ENCODE assay signal across 8 cellular contexts in genomic region chr19:530133-531008, GRCh38. TPM values are rescaled to one million over a fixed set of nuclear protein-coding genes. Genes with fewer than 3 reads are reported as not detected.
DNase-seq lines count a peak whose midpoint lies in the region; ATAC-seq, FAIRE-seq and TF ChIP-seq lines count a peak whose summit lies in the region.

No MANE protein-coding gene starts in this region.

- TF ChIP-seq CTCF in A549 (IDR thresholded peaks at IDR 0.05) (no peak), IMR-90 (conservative IDR thresholded peaks at IDR 0.05; ENCODE audit: low read depth, low read length) (no peak)

- peaks cover 4% of the 10 kb centered on the region; the same call in 1 of the 2 replicates for H3K9me1 ChIP-seq in IMR-90 (ENCODE audit: insufficient read depth, low read length)

- H3K9ac ChIP-seq in IMR-90 (ENCODE audit: low read depth, low read length) (peak overlapping the region; percentile 85), mucosa of rectum (ENCODE audit: low read depth in 1 of 2, low read length in 2 of 2) (peak overlapping the region; percentile 52 to 90)

- peaks cover 29% of the 10 kb centered on the region for H4K20me1 ChIP-seq in IMR-90 (ENCODE audit: insufficient read depth, low read length)

- H3K27me3 ChIP-seq in IMR-90 (ENCODE audit: control insufficient read depth, insufficient read depth, low read length) = peaks cover 6% of the 10 kb centered on the region
- H3K27me3 ChIP-seq in mucosa of rectum (ENCODE audit: control insufficient read depth in 2 of 2, insufficient read depth in 2 of 2, low read length in 2 of 2) = peaks cover 0 to under 1% of the 10 kb centered on the region in 2 donors

- intact Hi-C loops in IMR-90 (cut with micrococcal nuclease) = no loop called here

- H3K14ac ChIP-seq in IMR-90 (replicated peaks; ENCODE audit: low read depth, low read length) = peak overlapping the region; percentile 94; the same call in 1 of the 2 replicates

- H3K36me3 ChIP-seq in IMR-90 (ENCODE audit: control insufficient read depth, insufficient read depth, low read length) (peaks cover 1% of the 10 kb centered on the region; the same call in 1 of the 2 replicates), mucosa of rectum (ENCODE audit: control insufficient read depth in 2 of 2, insufficient read depth in 2 of 2, low read length in 2 of 2) (no peaks in the 10 kb centered on the region)

- H2BK15ac ChIP-seq in IMR-90 (ENCODE audit: low read depth, low read length) = no peak overlapping the region

- peak overlapping the region; percentile 98 to 100 for H3K27ac ChIP-seq in A549
- peak overlapping the region; percentile 93; the same call in 1 of the 2 replicates for H3K27ac ChIP-seq in IMR-90 (ENCODE audit: insufficient read depth, low read length)
- peak overlapping the region; percentile 92 to 94 for H3K27ac ChIP-seq in mucosa of rectum (ENCODE audit: low read depth in 2 of 2, low read length in 2 of 2)

- peak overlapping the region; percentile 50 for H2BK5ac ChIP-seq in IMR-90 (ENCODE audit: low read depth, low read length, poor library complexity, severe bottlenecking)

- in situ Hi-C loops in IMR-90 (cut with MboI; ENCODE audit: low sequenced_read_pairs) = no loop called here

- ATAC-seq in A549 = no peak
- no peak for ATAC-seq in IMR-90 (ENCODE audit: low read depth)

- H3K56ac ChIP-seq in IMR-90 (ENCODE audit: extremely low read depth, insufficient read depth, low read length) = no peak overlapping the region; the same call in 1 of the 2 replicates

- no TSS peak for BruUV-seq in IMR-90 (replicated peaks; lab: Mats Ljungman, UMichigan)

- H3K4me1 ChIP-seq in A549 (peaks cover 32% of the 10 kb centered on the region), IMR-90 (ENCODE audit: control insufficient read depth, insufficient read depth, low read length) (peaks cover 9% of the 10 kb centered on the region), mucosa of rectum (ENCODE audit: control insufficient read depth in 2 of 2, insufficient read depth in 2 of 2, low read length in 2 of 2) (peaks cover 16 to 23% of the 10 kb centered on the region in 2 donors)

- no peak overlapping the region for H2BK20ac ChIP-seq in IMR-90 (ENCODE audit: low read depth, low read length)

- peak overlapping the region; percentile 79; the same call in 1 of the 2 replicates for H4K91ac ChIP-seq in IMR-90 (ENCODE audit: insufficient read depth, low read depth, low read length)

- peak overlapping the region; percentile 99 for H2AFZ ChIP-seq in IMR-90 (replicated peaks; ENCODE audit: low read length, poor library complexity)

- H2BK120ac ChIP-seq in IMR-90 (ENCODE audit: low read depth, low read length) = no peak overlapping the region

- H3K4me3 ChIP-seq in A549 (peak overlapping the region; percentile 87), IMR-90 (ENCODE audit: insufficient read depth, low read depth, low read length) (peak overlapping the region; percentile 94), mucosa of rectum (ENCODE audit: low read length in 2 of 2) (peak overlapping the region; percentile 75 to 79)

- peak overlapping the region; percentile 0 for H4K5ac ChIP-seq in IMR-90 (ENCODE audit: low read depth, low read length)

- no peak for FAIRE-seq in A549 (lab: Jason Lieb, UNC)

- H3K18ac ChIP-seq in IMR-90 (ENCODE audit: low read depth, low read length) = no peak overlapping the region

- no peak for TF ChIP-seq EP300 in A549 (IDR thresholded peaks at IDR 0.05)

- TF ChIP-seq POLR2A in A549 (IDR thresholded peaks at IDR 0.05; ENCODE audit: low read length) = no peak
- TF ChIP-seq POLR2A in IMR-90 (IDR thresholded peaks at IDR 0.05; ENCODE audit: low read depth, low read length) = no peak

- H2AK5ac ChIP-seq in IMR-90 (ENCODE audit: low read depth, low read length) = peak overlapping the region; percentile 59; the same call in 1 of the 2 replicates

- H3K23ac ChIP-seq in IMR-90 (ENCODE audit: low read depth, low read length) = no peak overlapping the region

- POLR2A ChIA-PET in A549 (lab: Yijun Ruan, JAX) = interaction anchor here (0.6 to 2.0 kb wide), 5 partner anchors 24 to 878 kb away, joined by 3 to 7 read pairs (median 5); partner anchors contain the start of gene BSG
- POLR2A ChIA-PET in IMR-90 (lab: Charles Lee; ENCODE audit: unreplicated experiment) = no interaction called here

- peaks cover 0 to 35% of the 10 kb centered on the region in 2 experiments; a peak in 3 of 4 replicates for H3K79me1 ChIP-seq in IMR-90 (ENCODE audit: low read depth in 1 of 2, low read length in 2 of 2)

- H3K4ac ChIP-seq in IMR-90 (ENCODE audit: low read depth, low read length) = peak overlapping the region; percentile 95; the same call in 1 of the 2 replicates

- H3K4me2 ChIP-seq in A549 = peak overlapping the region; percentile 69
- peak overlapping the region; percentile 83 for H3K4me2 ChIP-seq in IMR-90 (ENCODE audit: low read depth, low read length)

- no peak for DNase-seq in A549 (ENCODE audit: low read depth in 1 of 2, low spot score in 1 of 2)
- DNase-seq in IMR-90 = no peak
- peak; percentile 9 for DNase-seq in central memory CD4-positive, alpha-beta T cell
- no peak for DNase-seq in stimulated activated CD4-positive, alpha-beta T cell treated with anti-CD3 and anti-CD28 coated beads, Interleukin-2, amount 100 ng/mL, for 24 hours
- no peak for DNase-seq in ureter (ENCODE audit: low spot score)
- no peak for DNase-seq in NCI-H187 treated with DMSO at 0.1 percent for 48 hours (lab: John Stamatoyannopoulos, UW)
- DNase-seq in HPDE6-E6E7 (ENCODE audit: extremely low spot score) = no peak

- peak overlapping the region; percentile 76 to 86; a peak in 2 of 4 replicates for H4K8ac ChIP-seq in IMR-90 (ENCODE audit: low read depth in 2 of 2, low read length in 2 of 2)

- dilution Hi-C loops in IMR-90 (cut with HindIII; ENCODE audit: low sequenced_read_pairs, unreplicated experiment) = no loop called here

- H3K9me3 ChIP-seq in A549 (no peaks in the 10 kb centered on the region), IMR-90 (ENCODE audit: control insufficient read depth, insufficient read depth, low read length) (no peaks in the 10 kb centered on the region), mucosa of rectum (ENCODE audit: control insufficient read depth in 2 of 2, low read length in 2 of 2) (no peaks in the 10 kb centered on the region)

- H2AK9ac ChIP-seq in IMR-90 (replicated peaks; ENCODE audit: low read depth, low read length, poor library complexity) = peak overlapping the region; percentile 91

- 67% methylated on average over 29 of the region's 38 CpGs for WGBS in A549 (ENCODE audit: missing lambda C conversion rate)
- 83% methylated on average over 19 of the region's 38 CpGs; no CpG with 5 or more reads in 1 of the 2 experiments for WGBS in IMR-90 (ENCODE audit: extremely low coverage in 2 of 2, insufficient read length in 1 of 2), 2 experiments

- CTCF ChIA-PET in A549 (lab: Yijun Ruan, JAX) (interaction anchor here (0.8 to 2.8 kb wide), 5 partner anchors 12 to 46 kb away, joined by 3 to 9 read pairs (median 5); no protein-coding TSS in a partner anchor), IMR-90 (lab: Yijun Ruan, JAX) (interaction anchor here (0.6 to 2.0 kb wide), 2 partner anchors 20 to 300 kb away, joined by 3 to 11 read pairs; no protein-coding TSS in a partner anchor)

- no peak for TF ChIP-seq RAD21 in A549 (conservative IDR thresholded peaks at IDR 0.05 in 1 of 2, IDR thresholded peaks at IDR 0.05 in 1 of 2)
- no peak for TF ChIP-seq RAD21 in IMR-90 (IDR thresholded peaks at IDR 0.05; ENCODE audit: low read length)

RNA-seq across cellular contexts. Expression of gene CDC34, which starts 1.2 kb away (rescaled TPM):
- polyA plus RNA-seq in A549 (2011; rRNA removed) (36.9 and 37.4 TPM in 2 replicates), A549 (2017; fragmentation: RNase III; extraction: RNeasy Plus Mini Kit Qiagen cat#74134 plus additional on column Dnase treatment) (56.3 to 62.6 TPM (median 57.6 TPM) in 3 replicates), IMR-90 (2012; rRNA removed) (68.9 and 80.8 TPM in 2 replicates)
- polyA plus RNA-seq in A549 (2012; cell fraction: cytosol; rRNA removed) = 82.8 and 83.4 TPM in 2 replicates
- 84.9 and 93.6 TPM in 2 replicates for polyA plus RNA-seq in A549 (2012; cell fraction: nucleus; rRNA removed)
- 29.1 and 29.2 TPM in 2 replicates for polyA minus RNA-seq in A549 (2011; rRNA and poly(A)+ RNA removed)
- total RNA-seq in IMR-90 (2012; rRNA removed) (35.7 and 39.2 TPM in 2 replicates), ureter (30.8 TPM)
- 94.6 and 103 TPM in 2 replicates for polyA plus RNA-seq in IMR-90 (2012; cell fraction: cytosol; rRNA removed)
- polyA plus RNA-seq in IMR-90 (2012; cell fraction: nucleus; rRNA removed; ENCODE audit: low replicate concordance) = 46.7 and 97.7 TPM in 2 replicates

RNA-seq across cellular contexts. Expression of gene GZMM, which starts 13.5 kb away (rescaled TPM):
- polyA plus RNA-seq in A549 (2011; rRNA removed) (not detected in 2 replicates), A549 (2017; fragmentation: RNase III; extraction: RNeasy Plus Mini Kit Qiagen cat#74134 plus additional on column Dnase treatment) (0.11 TPM in 1 of 3 replicates, not detected in the others), IMR-90 (2012; rRNA removed) (0.11 and 0.24 TPM in 2 replicates)
- 0.11 and 0.14 TPM in 2 replicates for polyA plus RNA-seq in A549 (2012; cell fraction: cytosol; rRNA removed)
- polyA plus RNA-seq in A549 (2012; cell fraction: nucleus; rRNA removed) = 0.39 and 0.64 TPM in 2 replicates
- polyA minus RNA-seq in A549 (2011; rRNA and poly(A)+ RNA removed) = not detected in 2 replicates
- total RNA-seq in IMR-90 (2012; rRNA removed) (not detected in 2 replicates), ureter (0.83 TPM)
- 0.23 and 0.81 TPM in 2 replicates for polyA plus RNA-seq in IMR-90 (2012; cell fraction: cytosol; rRNA removed)
- polyA plus RNA-seq in IMR-90 (2012; cell fraction: nucleus; rRNA removed; ENCODE audit: low replicate concordance) = 0.11 and 0.50 TPM in 2 replicates

RNA-seq across cellular contexts. Expression of gene TPGS1, which starts 23.1 kb away (rescaled TPM):
- polyA plus RNA-seq in A549 (2011; rRNA removed) (2.3 and 2.7 TPM in 2 replicates), A549 (2017; fragmentation: RNase III; extraction: RNeasy Plus Mini Kit Qiagen cat#74134 plus additional on column Dnase treatment) (12.5 to 13.8 TPM (median 13.1 TPM) in 3 replicates), IMR-90 (2012; rRNA removed) (6.3 and 13.9 TPM in 2 replicates)
- polyA plus RNA-seq in A549 (2012; cell fraction: cytosol; rRNA removed) = 16.0 and 27.9 TPM in 2 replicates
- 22.3 and 42.1 TPM in 2 replicates for polyA plus RNA-seq in A549 (2012; cell fraction: nucleus; rRNA removed)
- polyA minus RNA-seq in A549 (2011; rRNA and poly(A)+ RNA removed) = 1.1 TPM in 2 replicates
- total RNA-seq in IMR-90 (2012; rRNA removed) (2.7 and 4.2 TPM in 2 replicates), ureter (11.2 TPM)
- 13.7 and 31.3 TPM in 2 replicates for polyA plus RNA-seq in IMR-90 (2012; cell fraction: cytosol; rRNA removed)
- polyA plus RNA-seq in IMR-90 (2012; cell fraction: nucleus; rRNA removed; ENCODE audit: low replicate concordance) = 5.7 and 24.7 TPM in 2 replicates

RNA-seq across cellular contexts. Expression of gene MADCAM1, which starts 34.1 kb away (rescaled TPM):
- polyA plus RNA-seq in A549 (2011; rRNA removed) = 0.06 and 0.09 TPM in 2 replicates
- 0.25 and 0.35 TPM in 2 replicates for polyA plus RNA-seq in A549 (2012; cell fraction: cytosol; rRNA removed)
- polyA plus RNA-seq in A549 (2012; cell fraction: nucleus; rRNA removed) = 0.51 and 0.73 TPM in 2 replicates
- polyA plus RNA-seq in A549 (2017; fragmentation: RNase III; extraction: RNeasy Plus Mini Kit Qiagen cat#74134 plus additional on column Dnase treatment) = 0.25 to 0.41 TPM (median 0.34 TPM) in 3 replicates
- polyA minus RNA-seq in A549 (2011; rRNA and poly(A)+ RNA removed) = not detected in 2 replicates
- total RNA-seq in IMR-90 (2012; rRNA removed) = not detected in 2 replicates
- 0.24 and 0.26 TPM in 2 replicates for polyA plus RNA-seq in IMR-90 (2012; rRNA removed)
- 0.35 TPM in 1 of 2 replicates, not detected in the other for polyA plus RNA-seq in IMR-90 (2012; cell fraction: cytosol; rRNA removed)
- 1.1 and 2.5 TPM in 2 replicates for polyA plus RNA-seq in IMR-90 (2012; cell fraction: nucleus; rRNA removed; ENCODE audit: low replicate concordance)
- total RNA-seq in ureter = 0.49 TPM

RNA-seq across cellular contexts. Expression of gene BSG, which starts 42.0 kb away (rescaled TPM):
- polyA plus RNA-seq in A549 (2011; rRNA removed) = 237 and 285 TPM in 2 replicates
- polyA plus RNA-seq in A549 (2012; cell fraction: cytosol; rRNA removed) = 453 and 544 TPM in 2 replicates
- 893 and 1,029 TPM in 2 replicates for polyA plus RNA-seq in A549 (2012; cell fraction: nucleus; rRNA removed)
- polyA plus RNA-seq in A549 (2017; fragmentation: RNase III; extraction: RNeasy Plus Mini Kit Qiagen cat#74134 plus additional on column Dnase treatment) = 528 to 583 TPM (median 579 TPM) in 3 replicates
- 251 and 294 TPM in 2 replicates for polyA minus RNA-seq in A549 (2011; rRNA and poly(A)+ RNA removed)
- 129 and 130 TPM in 2 replicates for total RNA-seq in IMR-90 (2012; rRNA removed)
- polyA plus RNA-seq in IMR-90 (2012; rRNA removed) = 698 and 994 TPM in 2 replicates
- 596 and 943 TPM in 2 replicates for polyA plus RNA-seq in IMR-90 (2012; cell fraction: cytosol; rRNA removed)
- 294 and 438 TPM in 2 replicates for polyA plus RNA-seq in IMR-90 (2012; cell fraction: nucleus; rRNA removed; ENCODE audit: low replicate concordance)
- total RNA-seq in ureter = 273 TPM
